Comparison of ENCODE assay signal across 1 cellular context in genomic region chr1:44785027-44785376, GRCh38.
TF ChIP-seq lines count a peak whose summit lies in the region.

No MANE protein-coding gene starts in this region.

TF ChIP-seq in HepG2, 621 proteins besides CTCF, POLR2A, EP300 and RAD21:
- TF ChIP-seq FOSL1 (CRISPR knock-in tag; IDR thresholded peaks at IDR 0.05; ENCODE audit: borderline replicate concordance) = no peak
- no peak for TF ChIP-seq RERE (CRISPR knock-in tag; IDR thresholded peaks at IDR 0.05; ENCODE audit: low read depth)
- no peak for TF ChIP-seq ZSCAN30 (CRISPR knock-in tag; IDR thresholded peaks at IDR 0.05)
- TF ChIP-seq ARNT (IDR thresholded peaks at IDR 0.05) = no peak
- TF ChIP-seq, protein P1, sequence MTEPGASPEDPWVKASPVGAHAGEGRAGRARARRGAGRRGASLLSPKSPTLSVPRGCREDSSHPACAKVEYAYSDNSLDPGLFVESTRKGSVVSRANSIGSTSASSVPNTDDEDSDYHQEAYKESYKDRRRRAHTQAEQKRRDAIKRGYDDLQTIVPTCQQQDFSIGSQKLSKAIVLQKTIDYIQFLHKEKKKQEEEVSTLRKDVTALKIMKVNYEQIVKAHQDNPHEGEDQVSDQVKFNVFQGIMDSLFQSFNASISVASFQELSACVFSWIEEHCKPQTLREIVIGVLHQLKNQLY (CRISPR knock-in tag; IDR thresholded peaks at IDR 0.05) = no peak
- TF ChIP-seq ZKSCAN5 (CRISPR knock-in tag; IDR thresholded peaks at IDR 0.05) = no peak
- no peak for TF ChIP-seq KMT2A (CRISPR knock-in tag; IDR thresholded peaks at IDR 0.05)
- TF ChIP-seq TRIM24 (CRISPR knock-in tag; IDR thresholded peaks at IDR 0.05) = no peak
- no peak for TF ChIP-seq SOX13 (IDR thresholded peaks at IDR 0.05)
- no peak for TF ChIP-seq SOX13 (CRISPR knock-in tag; conservative IDR thresholded peaks at IDR 0.05 in 1 of 2, IDR thresholded peaks at IDR 0.05 in 1 of 2)
- peak; percentile 67 for TF ChIP-seq HNRNPL (IDR thresholded peaks at IDR 0.05; ENCODE audit: low read depth, low read length)
- TF ChIP-seq FOXO1 (CRISPR knock-in tag; IDR thresholded peaks at IDR 0.05) = no peak
- TF ChIP-seq ZNF883 (CRISPR knock-in tag; IDR thresholded peaks at IDR 0.05; ENCODE audit: not compliant biosample characterization) = peak; percentile 1
- no peak for TF ChIP-seq HNRNPH1 (optimal IDR thresholded peaks at IDR 0.05; ENCODE audit: low read depth, low read length)
- TF ChIP-seq HMGA1 (CRISPR knock-in tag; conservative IDR thresholded peaks at IDR 0.05) = no peak
- TF ChIP-seq MEIS1 (CRISPR knock-in tag; IDR thresholded peaks at IDR 0.05; ENCODE audit: borderline replicate concordance) = 0 out of 2 replicates have a peak, but pooled peaks have one; percentile 15
- no peak for TF ChIP-seq RFX1 (IDR thresholded peaks at IDR 0.05)
- TF ChIP-seq ZBTB44 (CRISPR knock-in tag; IDR thresholded peaks at IDR 0.05) = no peak
- TF ChIP-seq JARID2 (CRISPR knock-in tag; IDR thresholded peaks at IDR 0.05; ENCODE audit: insufficient replicate concordance) = no peak
- TF ChIP-seq, protein P2, sequence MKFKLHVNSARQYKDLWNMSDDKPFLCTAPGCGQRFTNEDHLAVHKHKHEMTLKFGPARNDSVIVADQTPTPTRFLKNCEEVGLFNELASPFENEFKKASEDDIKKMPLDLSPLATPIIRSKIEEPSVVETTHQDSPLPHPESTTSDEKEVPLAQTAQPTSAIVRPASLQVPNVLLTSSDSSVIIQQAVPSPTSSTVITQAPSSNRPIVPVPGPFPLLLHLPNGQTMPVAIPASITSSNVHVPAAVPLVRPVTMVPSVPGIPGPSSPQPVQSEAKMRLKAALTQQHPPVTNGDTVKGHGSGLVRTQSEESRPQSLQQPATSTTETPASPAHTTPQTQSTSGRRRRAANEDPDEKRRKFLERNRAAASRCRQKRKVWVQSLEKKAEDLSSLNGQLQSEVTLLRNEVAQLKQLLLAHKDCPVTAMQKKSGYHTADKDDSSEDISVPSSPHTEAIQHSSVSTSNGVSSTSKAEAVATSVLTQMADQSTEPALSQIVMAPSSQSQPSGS (CRISPR knock-in tag; IDR thresholded peaks at IDR 0.05) = no peak
- TF ChIP-seq HDAC2 (CRISPR knock-in tag; IDR thresholded peaks at IDR 0.05) = no peak
- no peak for TF ChIP-seq PAF1 (CRISPR knock-in tag; IDR thresholded peaks at IDR 0.05)
- no peak for TF ChIP-seq BRCA1 (CRISPR knock-in tag; IDR thresholded peaks at IDR 0.05)
